Comparison of ENCODE assay signal across 9 cellular contexts in genomic region chrX:13151806-13152510, GRCh38.
DNase-seq lines count a peak whose midpoint lies in the region; ATAC-seq, FAIRE-seq and TF ChIP-seq lines count a peak whose summit lies in the region.
"Had no signal": no experiment of that assay in that cellular context is flagged by ENCODE, and none has a peak within 500 bp of the region (broad histone marks: within the 10 kb centered on the region; RNA-seq: fewer than 3 reads in every experiment).

No MANE protein-coding gene starts in this region.

- no peaks in the 10 kb centered on the region for H3K36me3 ChIP-seq in effector memory CD4-positive, alpha-beta T cell (ENCODE audit: control insufficient read depth, insufficient read depth, low read length)
- H3K36me3 ChIP-seq in osteoblast (ENCODE audit: insufficient read depth, low read length), result no peaks in the 10 kb centered on the region

- no peak overlapping the region for H3K4me3 ChIP-seq in effector memory CD4-positive, alpha-beta T cell (ENCODE audit: insufficient read depth, low read depth, low read length, poor library complexity, severe bottlenecking)
- no peak overlapping the region for H3K4me3 ChIP-seq in osteoblast (ENCODE audit: insufficient read depth, low read length)

- FAIRE-seq in RCC 7860 (lab: Jason Lieb, UNC), result no peak

- H3K9me3 ChIP-seq in T-helper 17 cell (ENCODE audit: control insufficient read depth, low read length, poor library complexity, severe bottlenecking) (no peaks in the 10 kb centered on the region), osteoblast (ENCODE audit: low read depth, low read length) (no peaks in the 10 kb centered on the region)
- peaks cover 3% of the 10 kb centered on the region for H3K9me3 ChIP-seq in effector memory CD4-positive, alpha-beta T cell (ENCODE audit: control insufficient read depth, low read length)

- ATAC-seq in T-helper 17 cell, result peak; percentile 95
- no peak for ATAC-seq in HG03280 (IDR thresholded peaks at IDR 0.05; ENCODE audit: unreplicated experiment)
- no peak for ATAC-seq in GM19452 (IDR thresholded peaks at IDR 0.05; ENCODE audit: unreplicated experiment)
- ATAC-seq: left colon had no signal

- peak overlapping the region; percentile 87 for H3K27ac Mint-ChIP-seq in T-helper 17 cell

- peak overlapping the region; percentile 30 for H3K4me2 ChIP-seq in osteoblast (ENCODE audit: insufficient read depth, low read length)

- peak overlapping the region; percentile 57 for H3K4me3 Mint-ChIP-seq in T-helper 17 cell

- no peaks in the 10 kb centered on the region for H3K79me2 ChIP-seq in osteoblast (ENCODE audit: insufficient read depth, low read length)

- H3K27ac ChIP-seq in effector memory CD4-positive, alpha-beta T cell (ENCODE audit: insufficient read depth, low read length, poor library complexity, severe bottlenecking), result peak overlapping the region; percentile 65
- H3K27ac ChIP-seq in osteoblast (ENCODE audit: low read depth, low read length), result peak overlapping the region; percentile 62

- no peaks in the 10 kb centered on the region for H3K27me3 Mint-ChIP-seq in T-helper 17 cell

- DNase-seq in ELF-1 (ENCODE audit: low read depth, low spot score) (peak; percentile 19), T-helper 17 cell (peak in 2 of 3 donors; percentile 5 to 34), osteoblast (ENCODE audit: insufficient read length, low spot score, missing footprints) (no peak), SHP77 treated with DMSO at 0.1 percent for 48 hours (lab: John Stamatoyannopoulos, UW) (no peak), RCC 7860 (ENCODE audit: low spot score) (no peak)
- peak; percentile 13 to 50 (median 45) for DNase-seq in effector memory CD4-positive, alpha-beta T cell
- DNase-seq: left colon had no signal

- TF ChIP-seq CTCF in osteoblast (IDR thresholded peaks at IDR 0.05; ENCODE audit: extremely low read depth, low read depth, low read length), result no peak

- H3K36me3 Mint-ChIP-seq in T-helper 17 cell (ENCODE audit: low read depth), result no peaks in the 10 kb centered on the region

- H3K27me3 ChIP-seq in effector memory CD4-positive, alpha-beta T cell (replicated peaks; ENCODE audit: control insufficient read depth, insufficient read depth, low read length, poor library complexity, severe bottlenecking), result no peaks in the 10 kb centered on the region
- no peaks in the 10 kb centered on the region for H3K27me3 ChIP-seq in osteoblast (ENCODE audit: insufficient read depth, low read length)

- H4K20me1 ChIP-seq in osteoblast (ENCODE audit: insufficient read depth, low read length), result no peaks in the 10 kb centered on the region

- peak overlapping the region; percentile 60 for H2AFZ ChIP-seq in osteoblast (ENCODE audit: low read length)

- H3K4me1 Mint-ChIP-seq in T-helper 17 cell, result peaks cover 4% of the 10 kb centered on the region

- H3K4me1 ChIP-seq in effector memory CD4-positive, alpha-beta T cell (ENCODE audit: control insufficient read depth, insufficient read depth, low read length, poor library complexity, severe bottlenecking), result peaks cover 7% of the 10 kb centered on the region
- H3K4me1 ChIP-seq in osteoblast (ENCODE audit: insufficient read depth, low read length), result peaks cover 7% of the 10 kb centered on the region

Comparison
In these comparisons a context has a peak if more than half of its experiments do, and no peak if none do; other contexts are left out.
1. DNase-seq: peak in ELF-1 (single experiment), T-helper 17 cell (2 of 3) and effector memory CD4-positive, alpha-beta T cell (3 of 3); none in osteoblast (single experiment), SHP77 treated with DMSO at 0.1 percent for 48 hours (single experiment) and RCC 7860 (single experiment).